ENCODE assay signal across 26 cellular contexts in genomic region chr9:93693129-93693528, GRCh38.
"Had no signal": no experiment of that assay in that cellular context is flagged by ENCODE, and none has a peak within 500 bp of the region (broad histone marks: within the 10 kb centered on the region; RNA-seq: fewer than 3 reads in every experiment).

No MANE protein-coding gene starts in this region.

- H3K4me1 Mint-ChIP-seq: naive thymus-derived CD8-positive, alpha-beta T cell; nephron progenitor cell; stimulated activated effector memory CD8-positive, alpha-beta T cell treated with anti-CD3 and anti-CD28 coated beads, Interleukin-12 subunit alpha, Interleukin-12 subunit beta, amount 100 ng/mL, for 72 hours had no signal

- H3K27ac Mint-ChIP-seq: effector memory CD8-positive, alpha-beta T cell; naive thymus-derived CD8-positive, alpha-beta T cell; nephron progenitor cell; stimulated activated effector memory CD8-positive, alpha-beta T cell treated with anti-CD3 and anti-CD28 coated beads, Interleukin-12 subunit alpha, Interleukin-12 subunit beta, amount 100 ng/mL, for 72 hours; type B pancreatic cell had no signal

- DNase-seq: dermis blood vessel endothelial cell; effector memory CD8-positive, alpha-beta T cell; erythroblast; esophagus squamous epithelium; foreskin fibroblast; gastrocnemius medialis; head of caudate nucleus; left cardiac atrium; left lung; naive thymus-derived CD8-positive, alpha-beta T cell; nephron progenitor cell; nucleus accumbens; psoas muscle; right cardiac atrium; sigmoid colon; stimulated activated CD4-positive, alpha-beta T cell treated with anti-CD3 and anti-CD28 coated beads, Interleukin-2, amount 100 ng/mL, for 24 hours; stimulated activated CD4-positive, alpha-beta T cell treated with anti-CD3 and anti-CD28 coated beads, Interleukin-4, amount 100 ng/mL, for 24 hours; stimulated activated naive CD4-positive, alpha-beta T cell treated with Interleukin-2 at 50 U/mL for 16 hours; substantia nigra; testis; tibial artery had no signal

- ATAC-seq: effector memory CD8-positive, alpha-beta T cell; gastrocnemius medialis; left cardiac atrium; left lung; naive thymus-derived CD8-positive, alpha-beta T cell; psoas muscle; right cardiac atrium; stimulated activated effector memory CD8-positive, alpha-beta T cell treated with anti-CD3 and anti-CD28 coated beads, Interleukin-12 subunit alpha, Interleukin-12 subunit beta, amount 100 ng/mL, for 72 hours had no signal

- H3K4me1 ChIP-seq: esophagus squamous epithelium, gastrocnemius medialis, left lung, psoas muscle, sigmoid colon, testis, tibial artery had no signal

- H3K4me3 Mint-ChIP-seq: effector memory CD8-positive, alpha-beta T cell; naive thymus-derived CD8-positive, alpha-beta T cell; nephron progenitor cell; stimulated activated effector memory CD8-positive, alpha-beta T cell treated with anti-CD3 and anti-CD28 coated beads, Interleukin-12 subunit alpha, Interleukin-12 subunit beta, amount 100 ng/mL, for 72 hours; type B pancreatic cell had no signal

- H3K4me3 ChIP-seq: coronary artery, esophagus squamous epithelium, gastrocnemius medialis, left lung, psoas muscle, sigmoid colon, testis, tibial artery had no signal

- H3K36me3 Mint-ChIP-seq: stimulated activated effector memory CD8-positive, alpha-beta T cell treated with anti-CD3 and anti-CD28 coated beads, Interleukin-12 subunit alpha, Interleukin-12 subunit beta, amount 100 ng/mL, for 72 hours; type B pancreatic cell had no signal

- H3K27me3 ChIP-seq: gastrocnemius medialis, left lung, sigmoid colon, testis, tibial artery had no signal

- FAIRE-seq: endometrium, islet of Langerhans had no signal

- H3K9me3 ChIP-seq: gastrocnemius medialis, testis had no signal

- H3K27ac ChIP-seq: coronary artery, esophagus squamous epithelium, gastrocnemius medialis, left lung, psoas muscle, sigmoid colon, testis, tibial artery had no signal

- H3K36me3 ChIP-seq: esophagus squamous epithelium, gastrocnemius medialis, left lung, sigmoid colon, tibial artery had no signal
